ENCODE assay signal across 27 cellular contexts in the genomic region with DNA sequence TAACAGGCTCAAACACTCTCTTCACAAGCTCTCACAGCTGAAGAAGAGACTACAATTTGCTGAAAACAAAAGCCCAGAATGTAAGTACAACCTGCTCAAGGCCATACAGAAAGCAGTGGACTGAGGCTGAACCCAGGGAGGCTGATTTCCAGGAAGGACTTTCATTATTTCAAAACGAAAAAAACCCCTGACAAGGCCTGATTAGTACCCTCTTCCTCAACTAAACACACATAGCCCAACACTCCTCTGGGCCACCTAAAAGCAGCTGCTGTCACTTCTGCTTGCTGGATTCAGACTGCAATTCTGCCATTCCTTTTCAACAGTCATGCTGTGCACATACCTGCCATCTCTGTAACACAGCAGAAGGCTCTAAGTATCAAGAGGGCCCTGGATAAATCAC. TPM values are rescaled to one million over a fixed set of nuclear protein-coding genes. Genes with fewer than 3 reads are reported as not detected.
DNase-seq lines count a peak whose midpoint lies in the region; ATAC-seq and FAIRE-seq lines count a peak whose summit lies in the region.
"Had no signal": no experiment of that assay in that cellular context is flagged by ENCODE, and none has a peak within 500 bp of the region (broad histone marks: within the 10 kb centered on the region; RNA-seq: fewer than 3 reads in every experiment).

No MANE protein-coding gene starts in this region.

- H2AK5ac ChIP-seq in mesendoderm (ENCODE audit: low read length): no peak overlapping the region

- H4K8ac ChIP-seq in mesendoderm (ENCODE audit: low read depth, low read length): no peak overlapping the region

- no peaks in the 10 kb centered on the region for H3K9me3 Mint-ChIP-seq in T-cell

- POLR2A ChIA-PET in T-cell (lab: Charles Lee): no interaction called here

- H3K4me1 ChIP-seq in mesendoderm (ENCODE audit: control insufficient read depth, low read depth, low read length): no peaks in the 10 kb centered on the region
- H3K4me1 ChIP-seq: SJSA1 had no signal

- WGBS in mesendoderm (ENCODE audit: extremely low coverage, insufficient coverage, low lambda C conversion rate): no CpG with 5 or more reads among the region's 1 CpG

- H3K9ac ChIP-seq in mesendoderm (ENCODE audit: low read length): no peak overlapping the region

- H2BK120ac ChIP-seq in mesendoderm (ENCODE audit: low read depth, low read length): no peak overlapping the region

- no peaks in the 10 kb centered on the region for H3K36me3 ChIP-seq in mesendoderm (ENCODE audit: control insufficient read depth, insufficient read depth, low read length)
- H3K36me3 ChIP-seq: SJSA1 had no signal

- CTCF ChIA-PET in T-cell (lab: Charles Lee): no interaction called here

- no peaks in the 10 kb centered on the region for H3K79me2 ChIP-seq in mesendoderm (ENCODE audit: control insufficient read depth, insufficient read depth, low read length)

- no peak overlapping the region for H3K18ac ChIP-seq in mesendoderm (ENCODE audit: low read length)

- H3K56ac ChIP-seq in mesendoderm (ENCODE audit: low read length): no peak overlapping the region

- H3K27me3 ChIP-seq in mesendoderm (ENCODE audit: insufficient read depth, low read length, poor library complexity): no peaks in the 10 kb centered on the region

- no peak overlapping the region for H4K5ac ChIP-seq in mesendoderm (ENCODE audit: low read length)

- no peak overlapping the region for H3K4me3 Mint-ChIP-seq in T-cell

- H3K27ac Mint-ChIP-seq in T-cell: no peak overlapping the region

- H3K27me3 Mint-ChIP-seq in T-cell: peaks cover 17 to 31% of the 10 kb centered on the region in 2 donors

- H3K27ac ChIP-seq in mesendoderm (ENCODE audit: low read depth, low read length): no peak overlapping the region
- H3K27ac ChIP-seq: PC-9, SJSA1 had no signal

- no peak overlapping the region for H2BK15ac ChIP-seq in mesendoderm (replicated peaks; ENCODE audit: low read depth)

- no peak for ATAC-seq in T-cell (replicated peaks in 1 of 4)
- ATAC-seq: HCT116 had no signal

- no peak overlapping the region for H2BK5ac ChIP-seq in mesendoderm (ENCODE audit: low read length)

- no peak overlapping the region for H3K4ac ChIP-seq in mesendoderm (ENCODE audit: low read depth, low read length)

- H3K79me1 ChIP-seq in mesendoderm (ENCODE audit: low read length): no peaks in the 10 kb centered on the region

- H3K23ac ChIP-seq in mesendoderm (ENCODE audit: low read length): no peak overlapping the region

- peak; percentile 24 for FAIRE-seq in GM18507 (lab: Jason Lieb, UNC)

- no peaks in the 10 kb centered on the region for H3K4me1 Mint-ChIP-seq in T-cell

- no peak overlapping the region for H3K4me2 ChIP-seq in mesendoderm (ENCODE audit: low read length)
- H3K4me2 ChIP-seq: PC-9 had no signal

- peak; percentile 43 for DNase-seq in NCI-H82 (lab: John Stamatoyannopoulos, UW)
- DNase-seq in NCI-H82 treated with DMSO at 0.1 percent for 48 hours (lab: John Stamatoyannopoulos, UW; ENCODE audit: unreplicated experiment): no peak
- no peak for DNase-seq in GM18507 (ENCODE audit: extremely low spot score, insufficient read length, low read depth)
- DNase-seq in NCI-H524 (lab: John Stamatoyannopoulos, UW): peak; percentile 25 to 46
- peak; percentile 19 for DNase-seq in mesendoderm
- DNase-seq in T-cell: no peak
- no peak for DNase-seq in NCI-H446 (lab: John Stamatoyannopoulos, UW)
- no peak for DNase-seq in HuH-7 (ENCODE audit: low spot score)
- DNase-seq: 8988T, ACHN, Calu3, DMS79 treated with DMSO at 0.1 percent for 48 hours, GF-D8, KBM-7, NCI-H1105 treated with DMSO at 0.1 percent for 48 hours, NCI-H146, NCI-H1930, NCI-H2107, NCI-H748 treated with DMSO at 0.1 percent for 48 hours, PC-9, Right ventricle myocardium superior, RPMI8226 had no signal

- H3K4me3 ChIP-seq in mesendoderm (ENCODE audit: low read length): no peak overlapping the region
- H3K4me3 ChIP-seq: PC-9, SJSA1 had no signal

- H3K36me3 Mint-ChIP-seq in T-cell: no peaks in the 10 kb centered on the region

RNA-seq across cellular contexts. Expression of a gene that starts 18.2 kb away (rescaled TPM):
- polyA plus RNA-seq in mesendoderm (2013, experiment 1 of 2): 0.01 TPM
- polyA plus RNA-seq in mesendoderm (2013, experiment 2 of 2): 0.07 TPM
- total RNA-seq in T-cell: under 1 TPM in 4 of 5 donors, not detected in 1; 0.12 to 0.15 (median 0.12) TPM
- total RNA-seq: HT-29, LHCN-M2, PC-9, SJSA1 had no signal
- polyA plus RNA-seq: BJ had no signal

Comparison
In these comparisons a context has a peak if more than half of its experiments do, and no peak if none do; other contexts are left out.
1. DNase-seq: peak in NCI-H82 (single experiment), NCI-H524 (2 of 2) and mesendoderm (single experiment); none in NCI-H82 treated with DMSO at 0.1 percent for 48 hours (single experiment), GM18507 (single experiment), T-cell (0 of 34), NCI-H446 (0 of 2) and HuH-7 (single experiment).